Comparison of ENCODE assay signal across 31 cellular contexts in the genomic region with DNA sequence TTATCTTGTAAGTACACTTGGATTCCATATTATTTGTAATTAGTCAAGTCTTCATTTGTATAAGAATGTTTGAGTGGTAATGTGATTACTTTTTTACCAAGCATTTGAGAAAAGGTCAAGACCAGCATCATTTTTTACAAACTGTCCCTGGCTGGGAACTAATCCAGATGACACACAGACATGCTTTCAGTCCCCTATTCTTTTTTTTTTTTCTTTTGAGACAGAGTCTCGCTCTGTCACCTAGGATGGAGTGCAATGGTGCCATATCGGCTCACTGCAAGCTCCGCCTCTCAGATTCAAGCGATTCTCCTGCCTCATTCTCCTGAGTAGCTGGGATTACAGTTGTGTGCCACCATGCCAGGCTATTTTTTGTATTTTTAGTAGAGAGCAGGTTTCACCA.
"Had no signal": no experiment of that assay in that cellular context is flagged by ENCODE, and none has a peak within 500 bp of the region (broad histone marks: within the 10 kb centered on the region; RNA-seq: fewer than 3 reads in every experiment).

No MANE protein-coding gene starts in this region.

- DNase-seq: activated B cell treated with CpG ODN at 0.5 μM for 24 hours; activated CD4-positive, alpha-beta T cell treated with anti-CD3 and anti-CD28 coated beads for 48 hours; activated CD4-positive, alpha-beta T cell treated with anti-CD3 and anti-CD28 coated beads, Interleukin-2, amount 50 U/mL, for 1 hour; activated CD4-positive, alpha-beta T cell treated with anti-CD3 and anti-CD28 coated beads, Interleukin-2, amount 50 U/mL, for 48 hours; activated CD8-positive, alpha-beta memory T cell treated with anti-CD3 and anti-CD28 coated beads, Interleukin-2, amount 50 U/mL, for 48 hours; activated effector memory CD4-positive, alpha-beta T cell treated with anti-CD3 and anti-CD28 coated beads, Interleukin-2, amount 50 U/mL, for 16 hours; activated naive CD4-positive, alpha-beta T cell treated with anti-CD3 and anti-CD28 coated beads for 36 hours; activated T-cell treated with anti-CD3 and anti-CD28 coated beads for 4 hours; activated T-cell treated with anti-CD3 and anti-CD28 coated beads, Interleukin-2, amount 50 U/mL, for 4 hours; amygdala; aorta; body of pancreas; caudate nucleus; cerebellar nuclear complex; colonic mucosa; effector CD8-positive, alpha-beta T cell; endodermal cell; foreskin fibroblast; head of caudate nucleus; SW 1271; T-helper 1 cell; T-helper 17 cell; T1000; WERI-Rb-1 had no signal

- H3K27me3 ChIP-seq: body of pancreas, colonic mucosa had no signal

- H3K27ac ChIP-seq: body of pancreas, colonic mucosa, WERI-Rb-1 had no signal

- H3K36me3 ChIP-seq: colonic mucosa had no signal

- H3K9me3 Mint-ChIP-seq: activated B cell treated with CpG ODN at 0.5 μM for 24 hours; activated naive CD4-positive, alpha-beta T cell treated with anti-CD3 and anti-CD28 coated beads for 36 hours; activated T-cell treated with anti-CD3 and anti-CD28 coated beads, Interleukin-2, amount 50 U/mL, for 4 hours; activated T-helper 1 cell treated with anti-CD3 and anti-CD28 coated beads, Interleukin-12 subunit alpha, Interleukin-12 subunit beta, Interleukin-2, Interleukin-4 antibody, amounts not matched to agents 30 ng/mL and 10 ng/mL and 1 ng/mL, durations not matched to agents 14 hours and 24 hours and 36 hours; activated T-helper 2 cell treated with anti-CD3 and anti-CD28 coated beads, Interferon-gamma antibody, Interleukin-2, Interleukin-4, amounts not matched to agents 10 μg/mL and 5 μg/mL and 100 μg/mL, durations not matched to agents 14 hours and 24 hours and 36 hours; T-helper 2 cell treated with Interferon-gamma antibody and Interleukin-4, amounts not matched to agents 5 μg/mL and 100 μg/mL, for 36 hours had no signal

- ATAC-seq: activated CD4-positive, CD25-positive, alpha-beta regulatory T cell treated with anti-CD3 and anti-CD28 coated beads, Interleukin-2, amount 50 U/mL, for 24 hours; activated T-cell treated with anti-CD3 and anti-CD28 coated beads, Interleukin-2, amount 50 U/mL, for 4 hours; body of pancreas; esophagus mucosa; T-helper 17 cell had no signal

- H3K4me3 ChIP-seq: body of pancreas, colonic mucosa had no signal

- FAIRE-seq: frontal cortex had no signal

- H3K9me3 ChIP-seq: body of pancreas, colonic mucosa had no signal

- H3K27me3 Mint-ChIP-seq: activated B cell treated with CpG ODN at 0.5 μM for 24 hours; activated naive CD8-positive, alpha-beta T cell; T-helper 17 cell had no signal

- H3K27ac Mint-ChIP-seq: activated B cell treated with CpG ODN at 0.5 μM for 24 hours; activated naive CD8-positive, alpha-beta T cell; activated T-helper 1 cell treated with anti-CD3 and anti-CD28 coated beads, Interleukin-12 subunit alpha, Interleukin-12 subunit beta, Interleukin-2, Interleukin-4 antibody, amounts not matched to agents 30 ng/mL and 10 ng/mL and 1 ng/mL, durations not matched to agents 14 hours and 24 hours and 36 hours; activated T-helper 2 cell treated with anti-CD3 and anti-CD28 coated beads, Interferon-gamma antibody, Interleukin-2, Interleukin-4, amounts not matched to agents 10 μg/mL and 5 μg/mL and 100 μg/mL, durations not matched to agents 14 hours and 24 hours and 36 hours; endodermal cell; T-helper 17 cell; T-helper 2 cell treated with Interferon-gamma antibody and Interleukin-4, amounts not matched to agents 5 μg/mL and 100 μg/mL, for 36 hours had no signal

- H3K4me3 Mint-ChIP-seq: activated B cell treated with CpG ODN at 0.5 μM for 24 hours; activated naive CD4-positive, alpha-beta T cell treated with anti-CD3 and anti-CD28 coated beads for 36 hours; activated naive CD8-positive, alpha-beta T cell; activated T-cell treated with anti-CD3 and anti-CD28 coated beads, Interleukin-2, amount 50 U/mL, for 4 hours; activated T-helper 1 cell treated with anti-CD3 and anti-CD28 coated beads, Interleukin-12 subunit alpha, Interleukin-12 subunit beta, Interleukin-2, Interleukin-4 antibody, amounts not matched to agents 30 ng/mL and 10 ng/mL and 1 ng/mL, durations not matched to agents 14 hours and 24 hours and 36 hours; endodermal cell; T-helper 17 cell; T-helper 2 cell treated with Interferon-gamma antibody and Interleukin-4, amounts not matched to agents 5 μg/mL and 100 μg/mL, for 36 hours had no signal
